ENCODE assay signal across 1 cellular context in the genomic region with DNA sequence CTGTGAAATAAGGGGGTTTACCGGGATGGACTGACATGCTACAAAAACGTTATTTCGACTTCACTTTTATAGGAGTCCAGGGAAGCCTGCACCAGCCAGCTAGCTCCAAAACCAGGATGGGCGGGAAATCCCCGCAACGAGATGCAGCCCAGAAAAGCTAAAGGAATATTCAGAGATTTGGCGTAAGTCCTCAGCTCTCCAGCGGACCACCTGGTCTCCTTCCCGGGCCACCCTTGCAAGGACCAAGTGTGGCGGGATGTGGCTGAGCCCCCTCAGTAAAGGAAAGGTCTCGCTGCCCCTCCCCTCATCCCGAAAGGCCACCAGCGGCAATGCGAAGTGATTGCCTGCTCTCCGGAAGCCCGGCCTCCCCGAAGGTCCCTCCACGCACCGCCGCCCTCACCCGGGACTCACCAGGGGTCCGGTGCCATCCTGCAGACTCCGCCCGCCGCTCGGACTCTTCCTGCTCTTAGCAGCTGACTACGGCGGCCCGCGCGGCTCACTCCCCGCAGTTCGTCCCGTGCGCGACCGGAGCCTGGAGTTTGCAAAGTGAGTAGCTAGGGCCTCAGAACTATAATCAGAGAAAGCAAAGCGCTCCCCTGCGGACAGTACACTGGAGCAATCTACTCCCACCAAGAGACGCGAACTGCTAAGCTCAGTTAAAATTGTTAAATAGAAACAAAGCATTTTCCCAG.
TF ChIP-seq lines count a peak whose summit lies in the region.

A gene with protein sequence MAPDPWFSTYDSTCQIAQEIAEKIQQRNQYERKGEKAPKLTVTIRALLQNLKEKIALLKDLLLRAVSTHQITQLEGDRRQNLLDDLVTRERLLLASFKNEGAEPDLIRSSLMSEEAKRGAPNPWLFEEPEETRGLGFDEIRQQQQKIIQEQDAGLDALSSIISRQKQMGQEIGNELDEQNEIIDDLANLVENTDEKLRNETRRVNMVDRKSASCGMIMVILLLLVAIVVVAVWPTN (minus strand): TSS at position 440 of the 692 bp plus-strand sequence. CDS start 12 bp downstream, at position 428.

TF ChIP-seq in HepG2, 621 proteins besides CTCF, POLR2A, EP300 and RAD21 (continued from another document):
- TF ChIP-seq, protein P1, sequence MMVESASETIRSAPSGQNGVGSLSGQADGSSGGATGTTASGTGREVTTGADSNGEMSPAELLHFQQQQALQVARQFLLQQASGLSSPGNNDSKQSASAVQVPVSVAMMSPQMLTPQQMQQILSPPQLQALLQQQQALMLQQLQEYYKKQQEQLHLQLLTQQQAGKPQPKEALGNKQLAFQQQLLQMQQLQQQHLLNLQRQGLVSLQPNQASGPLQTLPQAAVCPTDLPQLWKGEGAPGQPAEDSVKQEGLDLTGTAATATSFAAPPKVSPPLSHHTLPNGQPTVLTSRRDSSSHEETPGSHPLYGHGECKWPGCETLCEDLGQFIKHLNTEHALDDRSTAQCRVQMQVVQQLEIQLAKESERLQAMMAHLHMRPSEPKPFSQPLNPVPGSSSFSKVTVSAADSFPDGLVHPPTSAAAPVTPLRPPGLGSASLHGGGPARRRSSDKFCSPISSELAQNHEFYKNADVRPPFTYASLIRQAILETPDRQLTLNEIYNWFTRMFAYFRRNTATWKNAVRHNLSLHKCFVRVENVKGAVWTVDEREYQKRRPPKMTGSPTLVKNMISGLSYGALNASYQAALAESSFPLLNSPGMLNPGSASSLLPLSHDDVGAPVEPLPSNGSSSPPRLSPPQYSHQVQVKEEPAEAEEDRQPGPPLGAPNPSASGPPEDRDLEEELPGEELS (CRISPR knock-in tag; IDR thresholded peaks at IDR 0.05) = peak; percentile 41; the same call in 1 of the 2 replicates
- TF ChIP-seq TCF7 (IDR thresholded peaks at IDR 0.05; ENCODE audit: low read depth) = no peak
- TF ChIP-seq, protein P2, sequence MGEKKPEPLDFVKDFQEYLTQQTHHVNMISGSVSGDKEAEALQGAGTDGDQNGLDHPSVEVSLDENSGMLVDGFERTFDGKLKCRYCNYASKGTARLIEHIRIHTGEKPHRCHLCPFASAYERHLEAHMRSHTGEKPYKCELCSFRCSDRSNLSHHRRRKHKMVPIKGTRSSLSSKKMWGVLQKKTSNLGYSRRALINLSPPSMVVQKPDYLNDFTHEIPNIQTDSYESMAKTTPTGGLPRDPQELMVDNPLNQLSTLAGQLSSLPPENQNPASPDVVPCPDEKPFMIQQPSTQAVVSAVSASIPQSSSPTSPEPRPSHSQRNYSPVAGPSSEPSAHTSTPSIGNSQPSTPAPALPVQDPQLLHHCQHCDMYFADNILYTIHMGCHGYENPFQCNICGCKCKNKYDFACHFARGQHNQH (CRISPR knock-in tag; IDR thresholded peaks at IDR 0.05) = peak; percentile 54
- peak; percentile 100 for TF ChIP-seq ZNF205 (CRISPR knock-in tag; IDR thresholded peaks at IDR 0.05)
- TF ChIP-seq, protein P3, sequence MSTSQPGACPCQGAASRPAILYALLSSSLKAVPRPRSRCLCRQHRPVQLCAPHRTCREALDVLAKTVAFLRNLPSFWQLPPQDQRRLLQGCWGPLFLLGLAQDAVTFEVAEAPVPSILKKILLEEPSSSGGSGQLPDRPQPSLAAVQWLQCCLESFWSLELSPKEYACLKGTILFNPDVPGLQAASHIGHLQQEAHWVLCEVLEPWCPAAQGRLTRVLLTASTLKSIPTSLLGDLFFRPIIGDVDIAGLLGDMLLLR (CRISPR knock-in tag; IDR thresholded peaks at IDR 0.05) = 0 out of 2 replicates have a peak, but pooled peaks have one; percentile 24
- TF ChIP-seq, protein P4, sequence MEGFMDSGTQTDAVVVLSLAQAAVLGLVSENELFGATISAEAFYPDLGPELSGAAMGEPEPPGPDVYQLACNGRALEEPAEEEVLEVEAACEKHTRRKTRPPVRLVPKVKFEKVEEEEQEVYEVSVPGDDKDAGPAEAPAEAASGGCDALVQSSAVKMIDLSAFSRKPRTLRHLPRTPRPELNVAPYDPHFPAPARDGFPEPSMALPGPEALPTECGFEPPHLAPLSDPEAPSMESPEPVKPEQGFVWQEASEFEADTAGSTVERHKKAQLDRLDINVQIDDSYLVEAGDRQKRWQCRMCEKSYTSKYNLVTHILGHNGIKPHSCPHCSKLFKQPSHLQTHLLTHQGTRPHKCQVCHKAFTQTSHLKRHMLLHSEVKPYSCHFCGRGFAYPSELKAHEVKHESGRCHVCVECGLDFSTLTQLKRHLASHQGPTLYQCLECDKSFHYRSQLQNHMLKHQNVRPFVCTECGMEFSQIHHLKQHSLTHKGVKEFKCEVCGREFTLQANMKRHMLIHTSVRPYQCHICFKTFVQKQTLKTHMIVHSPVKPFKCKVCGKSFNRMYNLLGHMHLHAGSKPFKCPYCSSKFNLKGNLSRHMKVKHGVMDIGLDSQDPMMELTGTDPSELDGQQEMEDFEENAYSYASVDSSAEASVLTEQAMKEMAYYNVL (CRISPR knock-in tag; IDR thresholded peaks at IDR 0.05; ENCODE audit: borderline replicate concordance) = 0 out of 2 replicates have a peak, but pooled peaks have one; percentile 34
- TF ChIP-seq TMF1 (CRISPR knock-in tag; IDR thresholded peaks at IDR 0.05; ENCODE audit: low read depth) = no peak
- peak; percentile 86; the same call in 1 of the 2 replicates for TF ChIP-seq ZNF614 (CRISPR knock-in tag; IDR thresholded peaks at IDR 0.05; ENCODE audit: borderline replicate concordance)
- TF ChIP-seq KLF9 (CRISPR knock-in tag; IDR thresholded peaks at IDR 0.05; ENCODE audit: low read depth) = 0 out of 2 replicates have a peak, but pooled peaks have one; percentile 42
- peak; percentile 55; the same call in 1 of the 2 replicates for TF ChIP-seq ZNF329 (CRISPR knock-in tag; IDR thresholded peaks at IDR 0.05; ENCODE audit: low read depth)
- TF ChIP-seq, protein P5, sequence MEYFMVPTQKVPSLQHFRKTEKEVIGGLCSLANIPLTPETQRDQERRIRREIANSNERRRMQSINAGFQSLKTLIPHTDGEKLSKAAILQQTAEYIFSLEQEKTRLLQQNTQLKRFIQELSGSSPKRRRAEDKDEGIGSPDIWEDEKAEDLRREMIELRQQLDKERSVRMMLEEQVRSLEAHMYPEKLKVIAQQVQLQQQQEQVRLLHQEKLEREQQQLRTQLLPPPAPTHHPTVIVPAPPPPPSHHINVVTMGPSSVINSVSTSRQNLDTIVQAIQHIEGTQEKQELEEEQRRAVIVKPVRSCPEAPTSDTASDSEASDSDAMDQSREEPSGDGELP (IDR thresholded peaks at IDR 0.05; ENCODE audit: borderline replicate concordance, low read depth) = peak; percentile 100
- TF ChIP-seq, protein P6, sequence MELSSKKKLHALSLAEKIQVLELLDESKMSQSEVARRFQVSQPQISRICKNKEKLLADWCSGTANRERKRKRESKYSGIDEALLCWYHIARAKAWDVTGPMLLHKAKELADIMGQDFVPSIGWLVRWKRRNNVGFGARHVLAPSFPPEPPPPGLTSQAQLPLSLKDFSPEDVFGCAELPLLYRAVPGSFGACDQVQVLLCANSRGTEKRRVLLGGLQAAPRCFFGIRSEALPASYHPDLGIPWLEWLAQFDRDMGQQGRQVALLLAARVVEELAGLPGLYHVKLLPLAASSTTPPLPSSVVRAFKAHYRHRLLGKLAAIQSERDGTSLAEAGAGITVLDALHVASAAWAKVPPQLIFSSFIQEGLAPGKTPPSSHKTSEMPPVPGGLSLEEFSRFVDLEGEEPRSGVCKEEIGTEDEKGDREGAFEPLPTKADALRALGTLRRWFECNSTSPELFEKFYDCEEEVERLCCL (CRISPR knock-in tag; IDR thresholded peaks at IDR 0.05; ENCODE audit: borderline replicate concordance) = no peak
- no peak for TF ChIP-seq REL (CRISPR knock-in tag; conservative IDR thresholded peaks at IDR 0.05)
- TF ChIP-seq RBFOX2 (IDR thresholded peaks at IDR 0.05; ENCODE audit: low read depth, low read length) = peak; percentile 81
